Comparison of ENCODE assay signal across 10 cellular contexts in genomic region chr9:36566813-36567217, GRCh38. TPM values are rescaled to one million over a fixed set of nuclear protein-coding genes. Genes with fewer than 3 reads are reported as not detected.
DNase-seq lines count a peak whose midpoint lies in the region; ATAC-seq and TF ChIP-seq lines count a peak whose summit lies in the region.
"Had no signal": no experiment of that assay in that cellular context is flagged by ENCODE, and none has a peak within 500 bp of the region (broad histone marks: within the 10 kb centered on the region; RNA-seq: fewer than 3 reads in every experiment).

No MANE protein-coding gene starts in this region.

- CTCF ChIA-PET in PC-3 (lab: Charles Lee), result interaction anchor here (0.6 kb wide), 1 partner anchor 82 kb away, joined by 3 read pairs; no protein-coding TSS in a partner anchor
- CTCF ChIA-PET in WTC11 (lab: Charles Lee), result interaction anchor here (0.6 to 1.2 kb wide), 2 partner anchors 117 to 159 kb away, joined by 3 to 7 read pairs; no protein-coding TSS in a partner anchor
- CTCF ChIA-PET in A673 (lab: Charles Lee), result no interaction called here

- no peak overlapping the region for H3K9ac ChIP-seq in PC-3 (ENCODE audit: low read length)

- POLR2A ChIA-PET in PC-3 (lab: Charles Lee; ENCODE audit: unreplicated experiment) (no interaction called here), WTC11 (lab: Charles Lee) (no interaction called here), A673 (lab: Charles Lee; ENCODE audit: low non-redundant PET) (no interaction called here)

- H3K4me1 ChIP-seq in PC-3 (ENCODE audit: insufficient read depth, low read length), result no peaks in the 10 kb centered on the region
- peaks cover 0 to 10% (median 9%) of the 10 kb centered on the region in 4 donors for H3K4me1 ChIP-seq in esophagus muscularis mucosa
- H3K4me1 ChIP-seq in A673 (ENCODE audit: insufficient read depth, low read length, poor library complexity, severe bottlenecking), result no peaks in the 10 kb centered on the region

- no peaks in the 10 kb centered on the region for H3K36me3 Mint-ChIP-seq in WTC11

- BruUV-seq in PC-3 (replicated peaks; lab: Mats Ljungman, UMichigan) (no TSS peak), A673 (replicated peaks; lab: Mats Ljungman, UMichigan) (no TSS peak)

- peak overlapping the region; percentile 78 for H2AFZ ChIP-seq in PC-3 (ENCODE audit: low read length)

- no peaks in the 10 kb centered on the region for H3F3A ChIP-seq in PC-3 (ENCODE audit: low read length, unreplicated experiment)

- no peak overlapping the region for H3K4me3 Mint-ChIP-seq in WTC11
- H3K4me3 Mint-ChIP-seq: stimulated activated naive CD8-positive, alpha-beta T cell treated with anti-CD3 and anti-CD28 coated beads, Interleukin-15, amount 100 ng/mL, for 72 hours had no signal

- TF ChIP-seq EP300 in esophagus muscularis mucosa (IDR thresholded peaks at IDR 0.05), result no peak

- peaks cover 5% of the 10 kb centered on the region for H3K27me3 Mint-ChIP-seq in WTC11 (ENCODE audit: low read depth)
- H3K27me3 Mint-ChIP-seq: stimulated activated naive CD8-positive, alpha-beta T cell treated with anti-CD3 and anti-CD28 coated beads, Interleukin-15, amount 100 ng/mL, for 72 hours had no signal

- no peak overlapping the region for H3K4me2 ChIP-seq in PC-3 (ENCODE audit: low read length)

- DNase-seq in AG10803 (ENCODE audit: low read depth) (peak; percentile 73), PC-3 (peak; percentile 32), esophagus muscularis mucosa (ENCODE audit: extremely low spot score) (no peak), omental fat pad (ENCODE audit: low spot score) (no peak), RPMI8226 (no peak), CD1c-positive myeloid dendritic cell (ENCODE audit: extremely low spot score) (no peak), WTC11 (ENCODE audit: low spot score) (no peak), A673 (ENCODE audit: low spot score) (no peak)
- DNase-seq: mucosa of descending colon; stimulated activated naive CD8-positive, alpha-beta T cell treated with anti-CD3 and anti-CD28 coated beads, Interleukin-15, amount 100 ng/mL, for 72 hours had no signal

- H3K9me3 ChIP-seq in PC-3 (ENCODE audit: low read length) (no peaks in the 10 kb centered on the region), esophagus muscularis mucosa (no peaks in the 10 kb centered on the region), A673 (ENCODE audit: low read depth, low read length, poor library complexity, severe bottlenecking) (no peaks in the 10 kb centered on the region)
- H3K9me3 ChIP-seq: mucosa of descending colon had no signal

- TF ChIP-seq CTCF in AG10803 (conservative IDR thresholded peaks at IDR 0.05; ENCODE audit: low read length) (no peak), PC-3 (conservative IDR thresholded peaks at IDR 0.05; ENCODE audit: low read depth, low read length) (no peak), esophagus muscularis mucosa (IDR thresholded peaks at IDR 0.05) (no peak), omental fat pad (IDR thresholded peaks at IDR 0.05) (no peak), WTC11 (IDR thresholded peaks at IDR 0.05) (no peak), A673 (conservative IDR thresholded peaks at IDR 0.05; ENCODE audit: low read depth, low read length) (no peak)

- H3K4me1 Mint-ChIP-seq in WTC11, result no peaks in the 10 kb centered on the region
- H3K4me1 Mint-ChIP-seq: stimulated activated naive CD8-positive, alpha-beta T cell treated with anti-CD3 and anti-CD28 coated beads, Interleukin-15, amount 100 ng/mL, for 72 hours had no signal

- intact Hi-C loops in PC-3 (cut with micrococcal nuclease) (no loop called here), esophagus muscularis mucosa (cut with DNase I) (loop anchor here (10.0 kb wide), 1 partner anchor 82 kb away; no protein-coding TSS in a partner anchor), A673 (cut with micrococcal nuclease; ENCODE audit: unreplicated experiment) (no loop called here)

- ATAC-seq in PC-3 (peak; percentile 45), omental fat pad (ENCODE audit: low FRiP score) (peak; percentile 87), WTC11 (no peak)
- ATAC-seq: mucosa of descending colon; stimulated activated naive CD8-positive, alpha-beta T cell treated with anti-CD3 and anti-CD28 coated beads, Interleukin-15, amount 100 ng/mL, for 72 hours had no signal

- H3K27me3 ChIP-seq in PC-3 (ENCODE audit: low read length), result no peaks in the 10 kb centered on the region
- H3K27me3 ChIP-seq in esophagus muscularis mucosa, result no peaks in the 10 kb centered on the region
- H3K27me3 ChIP-seq in A673 (replicated peaks; ENCODE audit: insufficient read depth, low read depth, low read length, poor library complexity), result no peaks in the 10 kb centered on the region

- H3K79me2 ChIP-seq in PC-3 (ENCODE audit: low read length), result no peaks in the 10 kb centered on the region

- no peak overlapping the region for H3K27ac ChIP-seq in PC-3 (ENCODE audit: low read length)
- H3K27ac ChIP-seq in esophagus muscularis mucosa (replicated peaks in 1 of 4), result peak overlapping the region; percentile 46 to 67 (median 62)
- H3K27ac ChIP-seq in A673 (ENCODE audit: low read depth, low read length, poor library complexity, severe bottlenecking), result no peak overlapping the region

- H3K36me3 ChIP-seq in PC-3 (ENCODE audit: low read depth, low read length) (no peaks in the 10 kb centered on the region), esophagus muscularis mucosa (no peaks in the 10 kb centered on the region), A673 (ENCODE audit: insufficient read depth, low read length, poor library complexity, severe bottlenecking) (no peaks in the 10 kb centered on the region)

- WGBS in esophagus muscularis mucosa, result 68% methylated on average over 8 of the region's 8 CpGs

- no peaks in the 10 kb centered on the region for H3K9me2 ChIP-seq in PC-3 (replicated peaks; ENCODE audit: low read length)

- H3K4me3 ChIP-seq in AG10803 (ENCODE audit: low read length) (no peak overlapping the region), PC-3 (ENCODE audit: low read length) (no peak overlapping the region), esophagus muscularis mucosa (no peak overlapping the region), A673 (ENCODE audit: low read depth, low read length, poor library complexity, severe bottlenecking) (no peak overlapping the region)
- H3K4me3 ChIP-seq: mucosa of descending colon had no signal

- no peak for TF ChIP-seq POLR2A in esophagus muscularis mucosa (IDR thresholded peaks at IDR 0.05; ENCODE audit: low read depth)

- no peak overlapping the region for H3K27ac Mint-ChIP-seq in WTC11
- H3K27ac Mint-ChIP-seq: stimulated activated naive CD8-positive, alpha-beta T cell treated with anti-CD3 and anti-CD28 coated beads, Interleukin-15, amount 100 ng/mL, for 72 hours had no signal

- H3K9me3 Mint-ChIP-seq in WTC11, result no peaks in the 10 kb centered on the region
- H3K9me3 Mint-ChIP-seq: stimulated activated naive CD8-positive, alpha-beta T cell treated with anti-CD3 and anti-CD28 coated beads, Interleukin-15, amount 100 ng/mL, for 72 hours had no signal

- no peaks in the 10 kb centered on the region for H4K20me1 ChIP-seq in PC-3 (ENCODE audit: low read length)

TF ChIP-seq in WTC11, 78 proteins besides CTCF, POLR2A, EP300 and RAD21:
- no peak for TF ChIP-seq ZNF281 (CRISPR knock-in tag; IDR thresholded peaks at IDR 0.05)

RNA-seq across cellular contexts. Expression of gene MELK, which starts 5.9 kb away (rescaled TPM):
- total RNA-seq in PC-3 (2014; rRNA removed) (40.8 and 43.9 TPM in 2 replicates), esophagus muscularis mucosa (under 1 TPM in 3 of 4 donors, not detected in 1; 0.13 to 0.66 (median 0.17) TPM), omental fat pad (1 to 10 TPM in 1 of 4 donors, under 1 TPM in 2, not detected in 1; 0.37 to 2.6 (median 0.56) TPM), WTC11 (2021) (44.6 to 53.2 TPM (median 45.7 TPM) in 3 replicates), A673 (2021) (80.9 and 87.8 TPM in 2 replicates)

Comparison
In these comparisons a context has a peak if more than half of its experiments do, and no peak if none do; other contexts are left out.
1. DNase-seq: peak in AG10803 (single experiment) and PC-3 (single experiment); none in esophagus muscularis mucosa (single experiment), omental fat pad (single experiment), RPMI8226 (single experiment), CD1c-positive myeloid dendritic cell (single experiment), WTC11 (single experiment) and A673 (single experiment).
2. H3K27ac ChIP-seq: peak in esophagus muscularis mucosa (4 of 4); none in PC-3 (single experiment) and A673 (single experiment).
3. RNA of gene MELK, which starts 5.9 kb away (total RNA-seq): 80.9 to 87.8 TPM in A673, 44.6 to 53.2 TPM in WTC11 and 40.8 to 43.9 TPM in PC-3; 0.37 to 2.6 TPM in omental fat pad and 0.13 to 0.66 TPM in esophagus muscularis mucosa; every median in the first group is over 10 times any median in the second.